Comparison of ENCODE assay signal across 11 cellular contexts in the genomic region with DNA sequence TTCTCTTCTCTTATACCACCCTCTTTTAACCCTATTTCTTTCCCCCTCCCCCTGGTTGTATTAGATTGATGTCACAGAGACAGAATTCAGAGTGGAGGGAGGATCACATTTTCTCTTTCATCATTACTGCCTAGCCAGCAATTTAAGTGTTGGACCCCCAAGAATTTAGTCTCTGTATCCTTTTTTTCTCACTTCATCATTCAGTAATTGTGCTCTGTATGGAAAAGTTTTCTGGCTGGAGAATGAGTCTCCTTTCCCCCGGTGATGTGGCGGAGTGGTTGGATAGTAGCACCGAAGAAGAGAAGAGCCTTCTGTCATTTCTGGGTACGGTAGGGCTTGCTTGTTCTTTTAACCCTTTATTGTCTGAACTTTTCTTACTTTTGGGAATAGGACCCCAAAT.
DNase-seq lines count a peak whose midpoint lies in the region; ATAC-seq and TF ChIP-seq lines count a peak whose summit lies in the region.
"Had no signal": no experiment of that assay in that cellular context is flagged by ENCODE, and none has a peak within 500 bp of the region (broad histone marks: within the 10 kb centered on the region; RNA-seq: fewer than 3 reads in every experiment).

No MANE protein-coding gene starts in this region.

- no peak overlapping the region for H3K23ac ChIP-seq in mesendoderm (ENCODE audit: low read length)

- no peaks in the 10 kb centered on the region for H3K79me1 ChIP-seq in mesendoderm (ENCODE audit: low read length)

- no peaks in the 10 kb centered on the region for H3K9me3 Mint-ChIP-seq in nephron progenitor cell
- H3K9me3 Mint-ChIP-seq: activated CD4-positive, alpha-beta memory T cell treated with anti-CD3 and anti-CD28 coated beads, Interleukin-2, amount 10 ng/mL, durations not matched to agents 7 days and 5 days had no signal

- no peak overlapping the region for H3K27ac ChIP-seq in lower lobe of right lung
- no peak overlapping the region for H3K27ac ChIP-seq in mesendoderm (ENCODE audit: low read depth, low read length)
- H3K27ac ChIP-seq: colonic mucosa had no signal

- no peak for ATAC-seq in lower lobe of right lung

- H2BK120ac ChIP-seq in mesendoderm (ENCODE audit: low read depth, low read length): no peak overlapping the region

- no peak overlapping the region for H2BK15ac ChIP-seq in mesendoderm (replicated peaks; ENCODE audit: low read depth)

- H3K36me3 ChIP-seq in endocrine pancreas (ENCODE audit: control insufficient read depth, insufficient read depth, low read length) (no peaks in the 10 kb centered on the region), lower lobe of right lung (no peaks in the 10 kb centered on the region), mesendoderm (ENCODE audit: control insufficient read depth, insufficient read depth, low read length) (no peaks in the 10 kb centered on the region)
- H3K36me3 ChIP-seq: colonic mucosa had no signal

- peak; percentile 37 for DNase-seq in NCI-H2227 (lab: John Stamatoyannopoulos, UW; ENCODE audit: unreplicated experiment)
- DNase-seq in lower lobe of right lung: no peak
- peak; percentile 52 for DNase-seq in superior temporal gyrus (ENCODE audit: extremely low spot score)
- DNase-seq in mesendoderm: no peak
- DNase-seq in COR-L47 (lab: John Stamatoyannopoulos, UW): no peak
- no peak for DNase-seq in nephron progenitor cell
- DNase-seq: activated CD4-positive, alpha-beta memory T cell treated with anti-CD3 and anti-CD28 coated beads, Interleukin-2, amount 10 ng/mL, durations not matched to agents 7 days and 5 days; colonic mucosa; DMS53; NCI-H1417 had no signal

- H3K9me3 ChIP-seq in endocrine pancreas (ENCODE audit: control insufficient read depth, low read length) (no peaks in the 10 kb centered on the region), lower lobe of right lung (no peaks in the 10 kb centered on the region)
- H3K9me3 ChIP-seq: colonic mucosa had no signal

- H4K8ac ChIP-seq in mesendoderm (ENCODE audit: low read depth, low read length): no peak overlapping the region

- no peaks in the 10 kb centered on the region for H3K27me3 Mint-ChIP-seq in nephron progenitor cell (ENCODE audit: low read depth, poor library complexity)
- H3K27me3 Mint-ChIP-seq: activated CD4-positive, alpha-beta memory T cell treated with anti-CD3 and anti-CD28 coated beads, Interleukin-2, amount 10 ng/mL, durations not matched to agents 7 days and 5 days had no signal

- H3K56ac ChIP-seq in mesendoderm (ENCODE audit: low read length): no peak overlapping the region

- H2AK5ac ChIP-seq in mesendoderm (ENCODE audit: low read length): no peak overlapping the region

- H4K5ac ChIP-seq in mesendoderm (ENCODE audit: low read length): no peak overlapping the region

- no peak overlapping the region for H3K27ac Mint-ChIP-seq in nephron progenitor cell
- H3K27ac Mint-ChIP-seq: activated CD4-positive, alpha-beta memory T cell treated with anti-CD3 and anti-CD28 coated beads, Interleukin-2, amount 10 ng/mL, durations not matched to agents 7 days and 5 days had no signal

- H3K4ac ChIP-seq in mesendoderm (ENCODE audit: low read depth, low read length): no peak overlapping the region

- no peaks in the 10 kb centered on the region for H3K79me2 ChIP-seq in mesendoderm (ENCODE audit: control insufficient read depth, insufficient read depth, low read length)

- H3K9ac ChIP-seq in endocrine pancreas (ENCODE audit: control insufficient read depth, insufficient read depth, low read length): no peak overlapping the region
- no peak overlapping the region for H3K9ac ChIP-seq in mesendoderm (ENCODE audit: low read length)

- no peak overlapping the region for H2BK5ac ChIP-seq in mesendoderm (ENCODE audit: low read length)

- H3K4me1 ChIP-seq in endocrine pancreas (ENCODE audit: control insufficient read depth, insufficient read depth, low read length): peaks cover 4% of the 10 kb centered on the region
- H3K4me1 ChIP-seq in lower lobe of right lung: no peaks in the 10 kb centered on the region
- peaks cover 4% of the 10 kb centered on the region for H3K4me1 ChIP-seq in mesendoderm (ENCODE audit: control insufficient read depth, low read depth, low read length)
- H3K4me1 ChIP-seq: colonic mucosa had no signal

- H3K36me3 Mint-ChIP-seq in nephron progenitor cell (ENCODE audit: low read depth): no peaks in the 10 kb centered on the region

- no peaks in the 10 kb centered on the region for H3K27me3 ChIP-seq in endocrine pancreas (ENCODE audit: control insufficient read depth, insufficient read depth, low read length)
- no peaks in the 10 kb centered on the region for H3K27me3 ChIP-seq in lower lobe of right lung (ENCODE audit: low read depth)
- no peaks in the 10 kb centered on the region for H3K27me3 ChIP-seq in mesendoderm (ENCODE audit: insufficient read depth, low read length, poor library complexity)
- H3K27me3 ChIP-seq: colonic mucosa had no signal

- intact Hi-C loops in lower lobe of right lung (cut with DNase I): no loop called here

- no peak overlapping the region for H3K4me2 ChIP-seq in mesendoderm (ENCODE audit: low read length)

- H3K18ac ChIP-seq in mesendoderm (ENCODE audit: low read length): no peak overlapping the region

- no peak overlapping the region for H3K4me3 Mint-ChIP-seq in nephron progenitor cell
- H3K4me3 Mint-ChIP-seq: activated CD4-positive, alpha-beta memory T cell treated with anti-CD3 and anti-CD28 coated beads, Interleukin-2, amount 10 ng/mL, durations not matched to agents 7 days and 5 days had no signal

- TF ChIP-seq CTCF in lower lobe of right lung (IDR thresholded peaks at IDR 0.05): no peak
- TF ChIP-seq CTCF in nephron progenitor cell (IDR thresholded peaks at IDR 0.05): no peak

- WGBS in mesendoderm (ENCODE audit: extremely low coverage, insufficient coverage, low lambda C conversion rate): no CpG with 5 or more reads among the region's 4 CpGs

- H3K4me3 ChIP-seq in endocrine pancreas (ENCODE audit: control insufficient read depth, insufficient read depth, low read length) (peak overlapping the region; percentile 97), lower lobe of right lung (peak overlapping the region; percentile 17), mesendoderm (ENCODE audit: low read length) (no peak overlapping the region)
- H3K4me3 ChIP-seq: colonic mucosa had no signal

- H3K4me1 Mint-ChIP-seq in nephron progenitor cell: peaks cover 13% of the 10 kb centered on the region
- H3K4me1 Mint-ChIP-seq: activated CD4-positive, alpha-beta memory T cell treated with anti-CD3 and anti-CD28 coated beads, Interleukin-2, amount 10 ng/mL, durations not matched to agents 7 days and 5 days had no signal

Comparison
In these comparisons a context has a peak if more than half of its experiments do, and no peak if none do; other contexts are left out.
1. DNase-seq: peak in NCI-H2227 (single experiment) and superior temporal gyrus (single experiment); none in lower lobe of right lung (single experiment), mesendoderm (single experiment), COR-L47 (single experiment) and nephron progenitor cell (single experiment).